In the genomic region with DNA sequence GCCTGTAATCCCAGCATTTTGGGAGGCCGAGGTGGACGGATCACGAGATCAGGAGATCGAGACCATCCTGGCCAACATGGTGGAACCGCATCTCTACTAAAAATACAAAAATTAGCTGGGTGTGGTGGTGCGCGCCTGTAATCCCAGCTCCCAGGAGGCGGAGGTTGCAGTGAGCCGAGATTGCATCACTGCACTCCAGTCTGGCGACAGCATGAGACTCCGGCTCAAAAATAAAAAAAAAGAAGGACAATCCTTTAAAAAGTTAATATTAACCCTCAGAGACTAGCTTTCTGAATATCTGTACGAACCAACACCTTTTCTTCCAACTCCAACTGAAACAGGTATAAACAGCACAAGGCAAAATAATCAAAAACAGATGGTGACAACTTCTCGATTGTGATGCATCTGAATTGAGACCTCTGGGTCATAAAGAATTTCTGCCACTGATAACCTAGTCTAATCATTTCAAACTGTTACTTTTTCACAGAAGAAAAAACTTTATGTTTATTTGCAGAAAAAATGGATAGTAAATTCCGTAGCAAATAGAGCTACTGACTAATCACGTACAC, we compare ENCODE assay signal across 15 cellular contexts. TPM values are rescaled to one million over a fixed set of nuclear protein-coding genes. Genes with fewer than 3 reads are reported as not detected.
DNase-seq lines count a peak whose midpoint lies in the region; ATAC-seq, FAIRE-seq and TF ChIP-seq lines count a peak whose summit lies in the region.
"Had no signal": no experiment of that assay in that cellular context is flagged by ENCODE, and none has a peak within 500 bp of the region (broad histone marks: within the 10 kb centered on the region; RNA-seq: fewer than 3 reads in every experiment).

No MANE protein-coding gene starts in this region.

- TF ChIP-seq CTCF in A549 (IDR thresholded peaks at IDR 0.05) (no peak), osteocyte (IDR thresholded peaks at IDR 0.05) (no peak)

- H3K27ac ChIP-seq in A549 (peak overlapping the region; percentile 40 to 98), SJSA1 (peak overlapping the region; percentile 46)

- H3K4me3 Mint-ChIP-seq in osteocyte (ENCODE audit: unreplicated experiment), result peak overlapping the region; percentile 18
- no peak overlapping the region for H3K4me3 Mint-ChIP-seq in stimulated activated memory B cell treated with anti-CD40 and anti-IgM and Interleukin-4, amounts not matched to agents 10 μg/mL and 1 μg/mL and 100 μg/mL, for 72 hours
- H3K4me3 Mint-ChIP-seq: activated B cell treated with CpG ODN at 0.5 μM for 24 hours; IgD-negative memory B cell; immature natural killer cell; natural killer cell treated with Interleukin-12 subunit alpha and Interleukin-12 subunit beta and Interleukin-15 and Interleukin-18, amount 100 ng/mL, for 72 hours had no signal

- peaks cover 11% of the 10 kb centered on the region for H3K36me3 ChIP-seq in SJSA1

- no peaks in the 10 kb centered on the region for H3K27me3 ChIP-seq in SJSA1 (replicated peaks)

- TF ChIP-seq EP300 in A549 (IDR thresholded peaks at IDR 0.05), result no peak

- H3K9me3 Mint-ChIP-seq in osteocyte (ENCODE audit: unreplicated experiment), result no peaks in the 10 kb centered on the region
- H3K9me3 Mint-ChIP-seq in stimulated activated memory B cell treated with anti-CD40 and anti-IgM and Interleukin-4, amounts not matched to agents 10 μg/mL and 1 μg/mL and 100 μg/mL, for 72 hours, result no peaks in the 10 kb centered on the region
- H3K9me3 Mint-ChIP-seq: activated B cell treated with CpG ODN at 0.5 μM for 24 hours; IgD-negative memory B cell; immature natural killer cell; natural killer cell treated with Interleukin-12 subunit alpha and Interleukin-12 subunit beta and Interleukin-15 and Interleukin-18, amount 100 ng/mL, for 72 hours had no signal

- FAIRE-seq in A549 (lab: Jason Lieb, UNC), result no peak
- FAIRE-seq: bronchial epithelial cell had no signal

- POLR2A ChIA-PET in A549 (lab: Yijun Ruan, JAX), result interaction anchor here (1.1 kb wide), 1 partner anchor 106 kb away, joined by 3 read pairs; a partner anchor contains a TSS

- no peak for TF ChIP-seq POLR2A in A549 (IDR thresholded peaks at IDR 0.05; ENCODE audit: low read length)

- no peaks in the 10 kb centered on the region for H3K9me3 ChIP-seq in A549
- no peaks in the 10 kb centered on the region for H3K9me3 ChIP-seq in SJSA1 (replicated peaks)

- no peak for ATAC-seq in A549
- no peak for ATAC-seq in HG02981 (IDR thresholded peaks at IDR 0.05; ENCODE audit: unreplicated experiment)
- ATAC-seq in stimulated activated memory B cell treated with anti-CD40 and anti-IgM and Interleukin-4, amounts not matched to agents 10 μg/mL and 1 μg/mL and 100 μg/mL, for 72 hours, result no peak
- ATAC-seq: natural killer cell treated with Interleukin-12 subunit alpha and Interleukin-12 subunit beta and Interleukin-15 and Interleukin-18, amount 100 ng/mL, for 72 hours had no signal

- H3K36me3 Mint-ChIP-seq in osteocyte (ENCODE audit: unreplicated experiment), result peaks cover 8% of the 10 kb centered on the region
- no peaks in the 10 kb centered on the region for H3K36me3 Mint-ChIP-seq in stimulated activated memory B cell treated with anti-CD40 and anti-IgM and Interleukin-4, amounts not matched to agents 10 μg/mL and 1 μg/mL and 100 μg/mL, for 72 hours
- H3K36me3 Mint-ChIP-seq: natural killer cell treated with Interleukin-12 subunit alpha and Interleukin-12 subunit beta and Interleukin-15 and Interleukin-18, amount 100 ng/mL, for 72 hours had no signal

- H3K27me3 Mint-ChIP-seq in osteocyte (ENCODE audit: unreplicated experiment), result no peaks in the 10 kb centered on the region
- H3K27me3 Mint-ChIP-seq in stimulated activated memory B cell treated with anti-CD40 and anti-IgM and Interleukin-4, amounts not matched to agents 10 μg/mL and 1 μg/mL and 100 μg/mL, for 72 hours, result no peaks in the 10 kb centered on the region
- H3K27me3 Mint-ChIP-seq: activated B cell treated with CpG ODN at 0.5 μM for 24 hours; IgD-negative memory B cell; natural killer cell treated with Interleukin-12 subunit alpha and Interleukin-12 subunit beta and Interleukin-15 and Interleukin-18, amount 100 ng/mL, for 72 hours had no signal

- TF ChIP-seq RAD21 in A549 (conservative IDR thresholded peaks at IDR 0.05 in 1 of 2, IDR thresholded peaks at IDR 0.05 in 1 of 2), result no peak

- peak overlapping the region; percentile 55 for H3K4me2 ChIP-seq in A549

- peak overlapping the region; percentile 14; the same call in 1 of the 3 replicates for H3K4me3 ChIP-seq in A549
- H3K4me3 ChIP-seq in SJSA1, result no peak overlapping the region

- no peak for DNase-seq in A549 (ENCODE audit: low read depth in 1 of 2, low spot score in 1 of 2)
- DNase-seq in SJSA1 (ENCODE audit: low read depth in 1 of 2, low spot score in 2 of 2), result no peak
- peak; percentile 48 for DNase-seq in fibroblast of the conjunctiva (ENCODE audit: low read depth)
- no peak for DNase-seq in osteocyte (ENCODE audit: extremely low spot score, unreplicated experiment)
- DNase-seq in cerebellum (ENCODE audit: low spot score), result no peak
- no peak for DNase-seq in SKM-1 (lab: John Stamatoyannopoulos, UW; ENCODE audit: unreplicated experiment)
- DNase-seq: activated B cell treated with CpG ODN at 0.5 μM for 24 hours; immature natural killer cell; NCI-H1694; stimulated activated CD4-positive, alpha-beta T cell treated with anti-CD3 and anti-CD28 coated beads, Interleukin-12 subunit alpha, Interleukin-12 subunit beta, amount 100 ng/mL, for 4 hours had no signal

- peaks cover 48% of the 10 kb centered on the region for H3K4me1 ChIP-seq in A549
- H3K4me1 ChIP-seq in SJSA1 (replicated peaks), result peaks cover 19% of the 10 kb centered on the region

- WGBS in A549 (ENCODE audit: missing lambda C conversion rate), result 48% methylated on average over 14 of the region's 15 CpGs

- peaks cover 28% of the 10 kb centered on the region for H3K4me1 Mint-ChIP-seq in osteocyte (ENCODE audit: unreplicated experiment)
- H3K4me1 Mint-ChIP-seq in stimulated activated memory B cell treated with anti-CD40 and anti-IgM and Interleukin-4, amounts not matched to agents 10 μg/mL and 1 μg/mL and 100 μg/mL, for 72 hours, result peaks cover 7% of the 10 kb centered on the region

- CTCF ChIA-PET in A549 (lab: Yijun Ruan, JAX), result interaction anchor here (0.8 to 9.4 kb wide), 7 partner anchors 11 to 86 kb away, joined by 3 to 162 read pairs (median 4); no protein-coding TSS in a partner anchor

- H3K27ac Mint-ChIP-seq in osteocyte (ENCODE audit: unreplicated experiment), result peak overlapping the region; percentile 86
- H3K27ac Mint-ChIP-seq in stimulated activated memory B cell treated with anti-CD40 and anti-IgM and Interleukin-4, amounts not matched to agents 10 μg/mL and 1 μg/mL and 100 μg/mL, for 72 hours, result no peak overlapping the region
- H3K27ac Mint-ChIP-seq: activated B cell treated with CpG ODN at 0.5 μM for 24 hours; immature natural killer cell; natural killer cell treated with Interleukin-12 subunit alpha and Interleukin-12 subunit beta and Interleukin-15 and Interleukin-18, amount 100 ng/mL, for 72 hours had no signal

TF ChIP-seq in A549, 52 proteins besides CTCF, POLR2A, EP300 and RAD21:
- TF ChIP-seq, protein P1, sequence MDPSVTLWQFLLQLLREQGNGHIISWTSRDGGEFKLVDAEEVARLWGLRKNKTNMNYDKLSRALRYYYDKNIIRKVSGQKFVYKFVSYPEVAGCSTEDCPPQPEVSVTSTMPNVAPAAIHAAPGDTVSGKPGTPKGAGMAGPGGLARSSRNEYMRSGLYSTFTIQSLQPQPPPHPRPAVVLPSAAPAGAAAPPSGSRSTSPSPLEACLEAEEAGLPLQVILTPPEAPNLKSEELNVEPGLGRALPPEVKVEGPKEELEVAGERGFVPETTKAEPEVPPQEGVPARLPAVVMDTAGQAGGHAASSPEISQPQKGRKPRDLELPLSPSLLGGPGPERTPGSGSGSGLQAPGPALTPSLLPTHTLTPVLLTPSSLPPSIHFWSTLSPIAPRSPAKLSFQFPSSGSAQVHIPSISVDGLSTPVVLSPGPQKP (IDR thresholded peaks at IDR 0.05; ENCODE audit: low read depth, low read length), result no peak
- TF ChIP-seq SMC3 (IDR thresholded peaks at IDR 0.05) (no peak), CEBPB (IDR thresholded peaks at IDR 0.05) (peak; percentile 44 to 82; a peak in 3 of 4 replicates), NR3C1 (IDR thresholded peaks at IDR 0.05) (no peak), HDAC2 (IDR thresholded peaks at IDR 0.05) (no peak), ZSCAN20 (CRISPR knock-in tag; IDR thresholded peaks at IDR 0.05) (no peak), FOSB (CRISPR knock-in tag; IDR thresholded peaks at IDR 0.05) (peak; percentile 30; the same call in 1 of the 2 replicates)
- TF ChIP-seq, protein P2, sequence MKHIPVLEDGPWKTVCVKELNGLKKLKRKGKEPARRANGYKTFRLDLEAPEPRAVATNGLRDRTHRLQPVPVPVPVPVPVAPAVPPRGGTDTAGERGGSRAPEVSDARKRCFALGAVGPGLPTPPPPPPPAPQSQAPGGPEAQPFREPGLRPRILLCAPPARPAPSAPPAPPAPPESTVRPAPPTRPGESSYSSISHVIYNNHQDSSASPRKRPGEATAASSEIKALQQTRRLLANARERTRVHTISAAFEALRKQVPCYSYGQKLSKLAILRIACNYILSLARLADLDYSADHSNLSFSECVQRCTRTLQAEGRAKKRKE (CRISPR knock-in tag; IDR thresholded peaks at IDR 0.05; ENCODE audit: low read depth), result no peak
TF ChIP-seq in A549: peak in this region for 2.

RNA-seq across cellular contexts. Expression of a gene that starts 27.8 kb away (rescaled TPM):
- polyA plus RNA-seq in A549 (2011; rRNA removed) (133 and 149 TPM in 2 replicates), A549 (2017; fragmentation: RNase III; extraction: RNeasy Plus Mini Kit Qiagen cat#74134 plus additional on column Dnase treatment) (43.0 to 49.7 TPM (median 44.4 TPM) in 3 replicates)
- 49.1 and 54.3 TPM in 2 replicates for polyA plus RNA-seq in A549 (2012; cell fraction: cytosol; rRNA removed)
- 98.3 and 122 TPM in 2 replicates for polyA plus RNA-seq in A549 (2012; cell fraction: nucleus; rRNA removed)
- 217 and 263 TPM in 2 replicates for polyA minus RNA-seq in A549 (2011; rRNA and poly(A)+ RNA removed)
- total RNA-seq in SJSA1 (2014; rRNA removed; shearing (Covaris generic)), result 33.7 and 41.3 TPM in 2 replicates
- total RNA-seq in osteocyte (100.0 and 103 TPM in 2 replicates), cerebellum (76.9 TPM)
